Comparison of ENCODE assay signal across 20 cellular contexts in genomic region chr3:141458937-141459510, GRCh38. TPM values are rescaled to one million over a fixed set of nuclear protein-coding genes. Genes with fewer than 3 reads are reported as not detected.
DNase-seq lines count a peak whose midpoint lies in the region; ATAC-seq, FAIRE-seq and TF ChIP-seq lines count a peak whose summit lies in the region.
"Had no signal": no experiment of that assay in that cellular context is flagged by ENCODE, and none has a peak within 500 bp of the region (broad histone marks: within the 10 kb centered on the region; RNA-seq: fewer than 3 reads in every experiment).

No MANE protein-coding gene starts in this region.

- H3K36me3 Mint-ChIP-seq in activated naive CD8-positive, alpha-beta T cell treated with anti-CD3 and anti-CD28 coated beads for 36 hours = peaks cover under 1% of the 10 kb centered on the region
- H3K36me3 Mint-ChIP-seq in activated naive CD8-positive, alpha-beta T cell treated with anti-CD3 and anti-CD28 coated beads, Interleukin-2, amount 50 U/mL, for 24 hours (ENCODE audit: low read depth) = no peaks in the 10 kb centered on the region
- H3K36me3 Mint-ChIP-seq: CD8-positive, alpha-beta T cell had no signal

- H3K4me3 Mint-ChIP-seq in activated naive CD8-positive, alpha-beta T cell treated with anti-CD3 and anti-CD28 coated beads for 36 hours = no peak overlapping the region
- H3K4me3 Mint-ChIP-seq in activated naive CD8-positive, alpha-beta T cell treated with anti-CD3 and anti-CD28 coated beads, Interleukin-2, amount 50 U/mL, for 24 hours = no peak overlapping the region
- H3K4me3 Mint-ChIP-seq: CD14-positive monocyte; CD8-positive, alpha-beta T cell had no signal

- dilution Hi-C loops in endothelial cell of umbilical vein (cut with MboI; ENCODE audit: extremely low pct_ligation_motif_present, low sequenced_read_pairs) = no loop called here

- POLR2A ChIA-PET in endothelial cell of umbilical vein (lab: Charles Lee) = no interaction called here

- intact Hi-C loops in endothelial cell of umbilical vein (cut with micrococcal nuclease) = loop anchor here (10.0 kb wide), 1 partner anchor 454 kb away; no protein-coding TSS in a partner anchor

- peaks cover 3% of the 10 kb centered on the region for H3K9me3 Mint-ChIP-seq in activated naive CD8-positive, alpha-beta T cell treated with anti-CD3 and anti-CD28 coated beads for 36 hours
- peaks cover 2% of the 10 kb centered on the region for H3K9me3 Mint-ChIP-seq in activated naive CD8-positive, alpha-beta T cell treated with anti-CD3 and anti-CD28 coated beads, Interleukin-2, amount 50 U/mL, for 24 hours
- H3K9me3 Mint-ChIP-seq: CD8-positive, alpha-beta T cell had no signal

- no TSS peak for BruUV-seq in endothelial cell of umbilical vein (replicated peaks; lab: Mats Ljungman, UMichigan)

- H4K20me1 ChIP-seq in Karpas-422 (ENCODE audit: insufficient read depth, low read depth, low read length) = no peaks in the 10 kb centered on the region
- H4K20me1 ChIP-seq in endothelial cell of umbilical vein (replicated peaks; ENCODE audit: control insufficient read depth, extremely low read depth, insufficient read depth, low read length) = no peaks in the 10 kb centered on the region

- H3K4me1 Mint-ChIP-seq in activated naive CD8-positive, alpha-beta T cell treated with anti-CD3 and anti-CD28 coated beads for 36 hours = peaks cover 18% of the 10 kb centered on the region
- H3K4me1 Mint-ChIP-seq in activated naive CD8-positive, alpha-beta T cell treated with anti-CD3 and anti-CD28 coated beads, Interleukin-2, amount 50 U/mL, for 24 hours = peaks cover 15% of the 10 kb centered on the region

- H3K9me2 ChIP-seq in Karpas-422 (replicated peaks; ENCODE audit: insufficient read depth, low read length) = no peaks in the 10 kb centered on the region

- H3K9me3 ChIP-seq in Karpas-422 (ENCODE audit: low read length) (peaks cover 4% of the 10 kb centered on the region), endothelial cell of umbilical vein (replicated peaks; ENCODE audit: control insufficient read depth, insufficient read depth, low read length) (no peaks in the 10 kb centered on the region), BE2C (no peaks in the 10 kb centered on the region)
- H3K9me3 ChIP-seq: HAP-1 had no signal

- no peaks in the 10 kb centered on the region for H3K27me3 Mint-ChIP-seq in activated naive CD8-positive, alpha-beta T cell treated with anti-CD3 and anti-CD28 coated beads for 36 hours
- H3K27me3 Mint-ChIP-seq in activated naive CD8-positive, alpha-beta T cell treated with anti-CD3 and anti-CD28 coated beads, Interleukin-2, amount 50 U/mL, for 24 hours = no peaks in the 10 kb centered on the region

- H3K4me2 ChIP-seq in Karpas-422 (ENCODE audit: low read depth, low read length, poor library complexity, severe bottlenecking) (no peak overlapping the region), endothelial cell of umbilical vein (ENCODE audit: insufficient read depth, low read length) (no peak overlapping the region)
- H3K4me2 ChIP-seq: A549 had no signal

- H3K27ac ChIP-seq in Karpas-422 (ENCODE audit: low read length) (no peak overlapping the region), endothelial cell of umbilical vein (ENCODE audit: insufficient read depth, low read depth, low read length) (no peak overlapping the region)

- H3K4me1 ChIP-seq in Karpas-422 (ENCODE audit: low read length) (peaks cover 8% of the 10 kb centered on the region; the same call in 1 of the 2 replicates), endothelial cell of umbilical vein (ENCODE audit: control insufficient read depth, extremely low read depth, insufficient read depth, low read length) (no peaks in the 10 kb centered on the region), BE2C (no peaks in the 10 kb centered on the region)

- no peak for TF ChIP-seq POLR2A in endothelial cell of umbilical vein (IDR thresholded peaks at IDR 0.05; ENCODE audit: low read depth, low read length)

- H3K9ac ChIP-seq in Karpas-422 (ENCODE audit: low read length) = no peak overlapping the region
- H3K9ac ChIP-seq in endothelial cell of umbilical vein (replicated peaks; ENCODE audit: extremely low read depth, insufficient read depth, low read length) = no peak overlapping the region

- H3K27ac Mint-ChIP-seq in activated naive CD8-positive, alpha-beta T cell treated with anti-CD3 and anti-CD28 coated beads for 36 hours = peak overlapping the region; percentile 34
- no peak overlapping the region for H3K27ac Mint-ChIP-seq in activated naive CD8-positive, alpha-beta T cell treated with anti-CD3 and anti-CD28 coated beads, Interleukin-2, amount 50 U/mL, for 24 hours
- H3K27ac Mint-ChIP-seq: CD14-positive monocyte; CD8-positive, alpha-beta T cell had no signal

- DNase-seq in activated naive CD8-positive, alpha-beta T cell treated with anti-CD3 and anti-CD28 coated beads for 36 hours = no peak
- no peak for DNase-seq in activated naive CD8-positive, alpha-beta T cell treated with anti-CD3 and anti-CD28 coated beads, Interleukin-2, amount 50 U/mL, for 24 hours
- DNase-seq in Karpas-422 (no peak), endothelial cell of umbilical vein (ENCODE audit: low read depth, low spot score) (no peak), BE2C (no peak)
- DNase-seq: CD8-positive, alpha-beta T cell; COR-L47; DMS153; DMS79 treated with DMSO at 0.1 percent for 48 hours; EL had no signal

- H3K79me2 ChIP-seq in Karpas-422 (ENCODE audit: low read length) (no peaks in the 10 kb centered on the region), endothelial cell of umbilical vein (ENCODE audit: control insufficient read depth, insufficient read depth, low read length) (no peaks in the 10 kb centered on the region)

- FAIRE-seq in endothelial cell of umbilical vein (lab: Jason Lieb, UNC) = no peak
- FAIRE-seq: A549, D721Med, G401.6, GM12891, GM19239, H1, HTR-8/SVneo had no signal

- no peaks in the 10 kb centered on the region for H3K9me1 ChIP-seq in endothelial cell of umbilical vein (replicated peaks; ENCODE audit: control insufficient read depth, extremely low read depth, insufficient read depth, low read length)

- ATAC-seq in activated naive CD8-positive, alpha-beta T cell treated with anti-CD3 and anti-CD28 coated beads, Interleukin-2, amount 50 U/mL, for 24 hours = no peak
- ATAC-seq in GM21360 (IDR thresholded peaks at IDR 0.05; ENCODE audit: unreplicated experiment) = no peak
- ATAC-seq: A549; CD8-positive, alpha-beta T cell had no signal

- H3K27me3 ChIP-seq in Karpas-422 (ENCODE audit: low read length) (no peaks in the 10 kb centered on the region), endothelial cell of umbilical vein (ENCODE audit: control insufficient read depth in 2 of 2, insufficient read depth in 2 of 2, low read length in 2 of 2) (no peaks in the 10 kb centered on the region), BE2C (no peaks in the 10 kb centered on the region)

- H3K36me3 ChIP-seq in Karpas-422 (ENCODE audit: insufficient read depth, low read length) = no peaks in the 10 kb centered on the region
- no peaks in the 10 kb centered on the region for H3K36me3 ChIP-seq in endothelial cell of umbilical vein (ENCODE audit: control insufficient read depth in 2 of 2, extremely low read depth in 1 of 2, insufficient read depth in 2 of 2, low read length in 2 of 2)
- no peaks in the 10 kb centered on the region for H3K36me3 ChIP-seq in BE2C
- H3K36me3 ChIP-seq: HAP-1 had no signal

- CTCF ChIA-PET in endothelial cell of umbilical vein (lab: Charles Lee) = interaction anchor here (0.7 to 9.3 kb wide), 20 partner anchors 12 to 821 kb away, joined by 3 to 351 read pairs (median 6); no protein-coding TSS in a partner anchor

- TF ChIP-seq CTCF in endothelial cell of umbilical vein (IDR thresholded peaks at IDR 0.05; ENCODE audit: extremely low read depth in 1 of 2, insufficient read depth in 1 of 2, low read depth in 1 of 2, low read length in 2 of 2) (no peak), BE2C (IDR thresholded peaks at IDR 0.05; ENCODE audit: low read depth, low read length) (no peak)

- H2AFZ ChIP-seq in Karpas-422 (ENCODE audit: low read length) = 0 out of 2 replicates have a peak overlapping the region, but pooled peaks have one; percentile 5
- H2AFZ ChIP-seq in endothelial cell of umbilical vein (ENCODE audit: low read depth, low read length) = peak overlapping the region; percentile 5

- H3K4me3 ChIP-seq in Karpas-422 (ENCODE audit: low read length) (no peak overlapping the region), endothelial cell of umbilical vein (replicated peaks in 1 of 3; ENCODE audit: insufficient read depth in 1 of 3, low read depth in 1 of 3, low read length in 3 of 3) (no peak overlapping the region), BE2C (ENCODE audit: low read depth, low read length) (no peak overlapping the region)
- H3K4me3 ChIP-seq: A549, HAP-1 had no signal

TF ChIP-seq in endothelial cell of umbilical vein, 7 proteins besides CTCF, POLR2A, EP300 and RAD21:
- TF ChIP-seq MAX (IDR thresholded peaks at IDR 0.05; ENCODE audit: insufficient read depth, insufficient read length) = no peak
- no peak for TF ChIP-seq POLR2AphosphoS5 (IDR thresholded peaks at IDR 0.05; ENCODE audit: insufficient read depth, low read depth, low read length)
- no peak for TF ChIP-seq FOS (IDR thresholded peaks at IDR 0.05; ENCODE audit: borderline replicate concordance, insufficient read depth, low read length)
- TF ChIP-seq JUN (IDR thresholded peaks at IDR 0.05; ENCODE audit: borderline replicate concordance, insufficient read depth, insufficient read length, low read depth) = no peak
- TF ChIP-seq MYC (IDR thresholded peaks at IDR 0.05; ENCODE audit: low read depth, low read length) = no peak
- TF ChIP-seq GATA2 (IDR thresholded peaks at IDR 0.05; ENCODE audit: insufficient read depth, insufficient read length, low read depth, low read length) = no peak
- TF ChIP-seq EZH2 (IDR thresholded peaks at IDR 0.05; ENCODE audit: borderline replicate concordance, low read depth, low read length, severe bottlenecking) = no peak
TF ChIP-seq in endothelial cell of umbilical vein: peak in this region for 0.

RNA-seq across cellular contexts. Expression of gene RASA2, which starts 27.8 kb away (rescaled TPM):
- total RNA-seq in activated naive CD8-positive, alpha-beta T cell treated with anti-CD3 and anti-CD28 coated beads for 36 hours = 10 to 100 TPM; 36.1 to 40.2 TPM
- total RNA-seq in Karpas-422 (2014; rRNA removed; shearing (Covaris generic); ENCODE audit: low replicate concordance) = 11.5 and 27.1 TPM in 2 replicates
- 14.2 and 20.2 TPM in 2 replicates for total RNA-seq in endothelial cell of umbilical vein
- 3.0 and 3.1 TPM in 2 replicates for polyA plus RNA-seq in endothelial cell of umbilical vein
- 2.8 and 3.5 TPM in 2 replicates for polyA plus RNA-seq in endothelial cell of umbilical vein (2011; cell fraction: cytosol; rRNA removed)
- polyA plus RNA-seq in endothelial cell of umbilical vein (2011; cell fraction: nucleus; rRNA removed) = 23.1 and 33.2 TPM in 2 replicates
- 6.6 and 8.6 TPM in 2 replicates for polyA plus RNA-seq in endothelial cell of umbilical vein (2012)
- 13.6 and 14.0 TPM in 2 replicates for polyA minus RNA-seq in endothelial cell of umbilical vein
- polyA minus RNA-seq in endothelial cell of umbilical vein (2011; cell fraction: cytosol; rRNA and poly(A)+ RNA removed) = 4.9 TPM
- 21.7 and 35.2 TPM in 2 replicates for polyA minus RNA-seq in endothelial cell of umbilical vein (2011; cell fraction: nucleus; rRNA and poly(A)+ RNA removed)
- 2.1 TPM for polyA plus RNA-seq in BE2C (2012; ENCODE audit: insufficient read depth, insufficient read length, low read depth)
